ENCODE assay signal across 18 cellular contexts in genomic region chr12:102757154-102757873, GRCh38.
DNase-seq lines count a peak whose midpoint lies in the region; TF ChIP-seq lines count a peak whose summit lies in the region.
"Had no signal": no experiment of that assay in that cellular context is flagged by ENCODE, and none has a peak within 500 bp of the region (broad histone marks: within the 10 kb centered on the region; RNA-seq: fewer than 3 reads in every experiment).

No MANE protein-coding gene starts in this region.

- no peaks in the 10 kb centered on the region for H3K27me3 ChIP-seq in thyroid gland
- H3K27me3 ChIP-seq: BLaER1, transverse colon had no signal

- H3K4me3 Mint-ChIP-seq in nephron = peak overlapping the region in 1 of 3 experiments; percentile 59
- H3K4me3 Mint-ChIP-seq: activated CD4-positive, alpha-beta memory T cell treated with anti-CD3 and anti-CD28 coated beads, Interleukin-2, amount 10 ng/mL, durations not matched to agents 7 days and 5 days; activated naive CD4-positive, alpha-beta T cell treated with anti-CD3 and anti-CD28 coated beads, Interleukin-2, amount 50 U/mL, for 24 hours; activated T-cell treated with anti-CD3 and anti-CD28 coated beads, Interleukin-2, amount 50 U/mL, for 24 hours; H9; memory B cell had no signal

- intact Hi-C loops in thyroid gland (cut with DNase I) = loop anchor here (10.0 kb wide), 1 partner anchor 813 kb away; no protein-coding TSS in a partner anchor

- no peak for TF ChIP-seq CTCF in nephron (IDR thresholded peaks at IDR 0.05; ENCODE audit: unreplicated experiment in 3 of 3)
- TF ChIP-seq CTCF in thyroid gland (IDR thresholded peaks at IDR 0.05) = no peak

- peak; percentile 25 for DNase-seq in MV-4-11 (lab: John Stamatoyannopoulos, UW)
- peak; percentile 8 for DNase-seq in fibroblast of peridontal ligament (ENCODE audit: extremely low read depth)
- peak; percentile 18 to 26 for DNase-seq in thyroid gland
- no peak for DNase-seq in NK-92 (lab: John Stamatoyannopoulos, UW; ENCODE audit: unreplicated experiment)
- no peak for DNase-seq in activated CD4-positive, alpha-beta T cell treated with anti-CD3 and anti-CD28 coated beads, Interleukin-2, amount 50 U/mL, for 4 hours
- DNase-seq in DMS53 treated with DMSO at 0.1 percent for 48 hours (lab: John Stamatoyannopoulos, UW; ENCODE audit: unreplicated experiment) = no peak
- DNase-seq: activated CD4-positive, alpha-beta memory T cell treated with anti-CD3 and anti-CD28 coated beads, Interleukin-2, amount 10 ng/mL, durations not matched to agents 7 days and 5 days; activated T-cell treated with anti-CD3 and anti-CD28 coated beads, Interleukin-2, amount 50 U/mL, for 24 hours; H9; NCI-H1092; NCI-H2171; stimulated activated CD4-positive, alpha-beta T cell treated with anti-CD3 and anti-CD28 coated beads, Interleukin-4, amount 100 ng/mL, for 24 hours; SW 1271; transverse colon had no signal

- no peak for TF ChIP-seq POLR2A in thyroid gland (IDR thresholded peaks at IDR 0.05)

- no peaks in the 10 kb centered on the region for H3K36me3 Mint-ChIP-seq in nephron (ENCODE audit: low read depth)
- H3K36me3 Mint-ChIP-seq: activated naive CD4-positive, alpha-beta T cell treated with anti-CD3 and anti-CD28 coated beads, Interleukin-2, amount 50 U/mL, for 24 hours; memory B cell had no signal

- H3K4me1 ChIP-seq in thyroid gland = no peaks in the 10 kb centered on the region
- H3K4me1 ChIP-seq: BLaER1, transverse colon had no signal

- 61 to 70% methylated on average over 7 of the region's 7 CpGs for WGBS in thyroid gland, 2 donors

- peak overlapping the region; percentile 31 to 99 (median 98) for H3K27ac Mint-ChIP-seq in nephron
- H3K27ac Mint-ChIP-seq: activated CD4-positive, alpha-beta memory T cell treated with anti-CD3 and anti-CD28 coated beads, Interleukin-2, amount 10 ng/mL, durations not matched to agents 7 days and 5 days; activated naive CD4-positive, alpha-beta T cell treated with anti-CD3 and anti-CD28 coated beads, Interleukin-2, amount 50 U/mL, for 24 hours; activated T-cell treated with anti-CD3 and anti-CD28 coated beads, Interleukin-2, amount 50 U/mL, for 24 hours; memory B cell had no signal

- H3K27ac ChIP-seq in thyroid gland = peak overlapping the region; percentile 42 to 56 (median 53)
- H3K27ac ChIP-seq: BLaER1, transverse colon had no signal

- H3K4me3 ChIP-seq in thyroid gland (replicated peaks in 1 of 3) = no peak overlapping the region
- H3K4me3 ChIP-seq: BLaER1, transverse colon had no signal

- peaks cover 46% of the 10 kb centered on the region for H3K4me1 Mint-ChIP-seq in nephron
- H3K4me1 Mint-ChIP-seq: activated CD4-positive, alpha-beta memory T cell treated with anti-CD3 and anti-CD28 coated beads, Interleukin-2, amount 10 ng/mL, durations not matched to agents 7 days and 5 days; activated naive CD4-positive, alpha-beta T cell treated with anti-CD3 and anti-CD28 coated beads, Interleukin-2, amount 50 U/mL, for 24 hours; memory B cell had no signal

- H3K9me3 ChIP-seq in thyroid gland = no peaks in the 10 kb centered on the region
- H3K9me3 ChIP-seq: BLaER1, transverse colon had no signal

- no peaks in the 10 kb centered on the region for H3K36me3 ChIP-seq in thyroid gland
- H3K36me3 ChIP-seq: BLaER1, transverse colon had no signal

- no peaks in the 10 kb centered on the region for H3K27me3 Mint-ChIP-seq in nephron (ENCODE audit: low read depth)
- H3K27me3 Mint-ChIP-seq: activated CD4-positive, alpha-beta memory T cell treated with anti-CD3 and anti-CD28 coated beads, Interleukin-2, amount 10 ng/mL, durations not matched to agents 7 days and 5 days had no signal

- no peaks in the 10 kb centered on the region for H3K9me3 Mint-ChIP-seq in nephron
- H3K9me3 Mint-ChIP-seq: activated CD4-positive, alpha-beta memory T cell treated with anti-CD3 and anti-CD28 coated beads, Interleukin-2, amount 10 ng/mL, durations not matched to agents 7 days and 5 days; activated naive CD4-positive, alpha-beta T cell treated with anti-CD3 and anti-CD28 coated beads, Interleukin-2, amount 50 U/mL, for 24 hours; activated T-cell treated with anti-CD3 and anti-CD28 coated beads, Interleukin-2, amount 50 U/mL, for 24 hours; memory B cell had no signal

Comparison
In these comparisons a context has a peak if more than half of its experiments do, and no peak if none do; other contexts are left out.
1. DNase-seq: peak in MV-4-11 (single experiment), fibroblast of peridontal ligament (single experiment) and thyroid gland (2 of 2); none in NK-92 (single experiment), activated CD4-positive, alpha-beta T cell treated with anti-CD3 and anti-CD28 coated beads, Interleukin-2, amount 50 U/mL, for 4 hours (0 of 2) and DMS53 treated with DMSO at 0.1 percent for 48 hours (single experiment).